Comparison of ENCODE assay signal across 8 cellular contexts in genomic region chr10:17228081-17229015, GRCh38.
DNase-seq lines count a peak whose midpoint lies in the region; ATAC-seq lines count a peak whose summit lies in the region.

TSS of gene VIM (plus strand) at chr10:17228241. CDS start at chr10:17229423, 1,182 bp downstream.

- H3K36me3 ChIP-seq in NT2/D1 (ENCODE audit: insufficient read depth, insufficient read length, low read length) (peaks cover 38% of the 10 kb centered on the region), mucosa of rectum (ENCODE audit: control insufficient read depth in 2 of 2, insufficient read depth in 2 of 2, low read length in 2 of 2) (peaks cover under 1 to 5% of the 10 kb centered on the region in 2 donors)

- H3K9ac ChIP-seq in NT2/D1 (ENCODE audit: insufficient read length, low read depth) (peak within 1 kb of the TSS; percentile 82), mucosa of rectum (ENCODE audit: low read depth in 1 of 2, low read length in 2 of 2) (peak within 1 kb of the TSS; percentile 77 to 84)

- ATAC-seq in GM18498 (IDR thresholded peaks at IDR 0.05; ENCODE audit: unreplicated experiment) (peak; percentile 37), HG02798 (IDR thresholded peaks at IDR 0.05; ENCODE audit: poor library complexity, unreplicated experiment) (peak; percentile 41)

- H3K4me1 ChIP-seq in NT2/D1 (ENCODE audit: insufficient read depth, insufficient read length) (peaks cover 5% of the 10 kb centered on the region), mucosa of rectum (ENCODE audit: control insufficient read depth in 2 of 2, insufficient read depth in 2 of 2, low read length in 2 of 2) (peaks cover 17 to 31% of the 10 kb centered on the region in 2 donors)

- H3K27me3 ChIP-seq in NT2/D1 (ENCODE audit: insufficient read depth, insufficient read length) = no peaks in the 10 kb centered on the region
- peaks cover 2 to 21% of the 10 kb centered on the region in 2 donors for H3K27me3 ChIP-seq in mucosa of rectum (ENCODE audit: control insufficient read depth in 2 of 2, insufficient read depth in 2 of 2, low read length in 2 of 2)

- DNase-seq in NT2/D1 (ENCODE audit: low read depth, low spot score) = peak; percentile 80
- peak; percentile 79 for DNase-seq in activated T-cell treated with anti-CD3 and anti-CD28 coated beads for 1 hour (ENCODE audit: low read depth)
- peak; percentile 52 for DNase-seq in epidermal melanocyte (ENCODE audit: insufficient read length, low spot score)
- peak; percentile 77 for DNase-seq in stimulated activated CD8-positive, alpha-beta memory T cell treated with anti-CD3 and anti-CD28 coated beads, Interleukin-4, amount 100 ng/mL, for 24 hours (ENCODE audit: low read depth)
- DNase-seq in NCI-H1694 (lab: John Stamatoyannopoulos, UW) = no peak

- H3K27ac ChIP-seq in mucosa of rectum (ENCODE audit: low read depth in 2 of 2, low read length in 2 of 2) = peak within 1 kb of the TSS; percentile 95

- H3K4me3 ChIP-seq in NT2/D1 (ENCODE audit: insufficient read length, low read depth) (peak within 1 kb of the TSS; percentile 98), mucosa of rectum (ENCODE audit: low read length in 2 of 2) (peak within 1 kb of the TSS; percentile 87 to 95)

- H3K9me3 ChIP-seq in NT2/D1 (ENCODE audit: insufficient read depth, low read length) = no peaks in the 10 kb centered on the region
- no peaks in the 10 kb centered on the region for H3K9me3 ChIP-seq in mucosa of rectum (ENCODE audit: control insufficient read depth in 2 of 2, low read length in 2 of 2)
